1 cellular context compared by ENCODE assay signal in genomic region chr11:83717551-83717950, GRCh38.
TF ChIP-seq lines count a peak whose summit lies in the region.

No MANE protein-coding gene starts in this region.

TF ChIP-seq in GM23338, 12 proteins besides CTCF, POLR2A, EP300 and RAD21 (continued from another document):
- TF ChIP-seq ZNF462 (CRISPR knock-in tag; IDR thresholded peaks at IDR 0.05) (no peak), ZNF114 (CRISPR knock-in tag; IDR thresholded peaks at IDR 0.05) (no peak), REST (IDR thresholded peaks at IDR 0.05; ENCODE audit: unreplicated experiment) (no peak), EZH2phosphoT487 (IDR thresholded peaks at IDR 0.05; ENCODE audit: unreplicated experiment) (no peak), EZH2 (IDR thresholded peaks at IDR 0.05; ENCODE audit: low read depth, unreplicated experiment) (no peak), JUNB (IDR thresholded peaks at IDR 0.05; ENCODE audit: unreplicated experiment) (no peak), CREB1 (CRISPR knock-in tag; IDR thresholded peaks at IDR 0.05; ENCODE audit: low read depth) (no peak), POLR2AphosphoS5 (IDR thresholded peaks at IDR 0.05; ENCODE audit: low read depth) (no peak), ETS1 (IDR thresholded peaks at IDR 0.05) (no peak)
TF ChIP-seq in GM23338: peak in this region for 0.
